ENCODE assay signal across 12 cellular contexts in genomic region chr10:74096777-74097176, GRCh38. TPM values are rescaled to one million over a fixed set of nuclear protein-coding genes. Genes with fewer than 3 reads are reported as not detected.
DNase-seq lines count a peak whose midpoint lies in the region; ATAC-seq, FAIRE-seq and TF ChIP-seq lines count a peak whose summit lies in the region.
"Had no signal": no experiment of that assay in that cellular context is flagged by ENCODE, and none has a peak within 500 bp of the region (broad histone marks: within the 10 kb centered on the region; RNA-seq: fewer than 3 reads in every experiment).

No MANE protein-coding gene starts in this region.

- H3K36me3 Mint-ChIP-seq in CD8-positive, alpha-beta T cell = peaks cover 61% of the 10 kb centered on the region

- intact Hi-C loops in CD8-positive, alpha-beta T cell (cut with DNase I, micrococcal nuclease) = no loop called here

- TF ChIP-seq CTCF in CD8-positive, alpha-beta T cell (IDR thresholded peaks at IDR 0.05) = no peak

- H3K4me3 Mint-ChIP-seq in CD8-positive, alpha-beta T cell = no peak overlapping the region

- H3K4me3 ChIP-seq in CD8-positive, alpha-beta T cell (ENCODE audit: low read depth, low read length) = no peak overlapping the region
- H3K4me3 ChIP-seq: psoas muscle had no signal

- DNase-seq in CD8-positive, alpha-beta T cell = no peak
- DNase-seq in GM19239 (ENCODE audit: insufficient read length, low spot score) (peak; percentile 54), DMS 273 treated with DMSO at 0.1 percent for 48 hours (lab: John Stamatoyannopoulos, UW) (no peak), HCEC 1CT (no peak), hepatic stellate cell (ENCODE audit: low spot score) (no peak), NCI-H1092 treated with DMSO at 0.1 percent for 48 hours (lab: John Stamatoyannopoulos, UW) (no peak)
- DNase-seq: ACHN, left ventricle myocardium superior, psoas muscle had no signal

- POLR2A ChIA-PET in CD8-positive, alpha-beta T cell (lab: Charles Lee) = no interaction called here

- no peak for ATAC-seq in CD8-positive, alpha-beta T cell
- ATAC-seq in HG02759 (IDR thresholded peaks at IDR 0.05; ENCODE audit: unreplicated experiment) (peak; percentile 86), HG03521 (IDR thresholded peaks at IDR 0.05; ENCODE audit: unreplicated experiment) (peak; percentile 81)
- ATAC-seq: left ventricle myocardium superior had no signal

- H3K9me3 ChIP-seq in CD8-positive, alpha-beta T cell (ENCODE audit: low read length) = no peaks in the 10 kb centered on the region
- H3K9me3 ChIP-seq: psoas muscle had no signal

- no peaks in the 10 kb centered on the region for H3K4me1 ChIP-seq in CD8-positive, alpha-beta T cell (ENCODE audit: insufficient read depth, low read length)
- H3K4me1 ChIP-seq: psoas muscle had no signal

- peaks cover 17% of the 10 kb centered on the region for H3K36me3 ChIP-seq in CD8-positive, alpha-beta T cell (ENCODE audit: insufficient read depth, low read length)

- peak overlapping the region; percentile 47 for H3K27ac Mint-ChIP-seq in CD8-positive, alpha-beta T cell

- CTCF ChIA-PET in CD8-positive, alpha-beta T cell (lab: Charles Lee) = interaction anchor here (2.9 kb wide), 1 partner anchor 15 kb away, joined by 10 read pairs; no protein-coding TSS in a partner anchor

- H3K27me3 ChIP-seq in CD8-positive, alpha-beta T cell (ENCODE audit: insufficient read depth, low read length) = no peaks in the 10 kb centered on the region

- H3K27me3 Mint-ChIP-seq in CD8-positive, alpha-beta T cell (ENCODE audit: low read depth) = no peaks in the 10 kb centered on the region

- FAIRE-seq in GM19239 (lab: Jason Lieb, UNC) = peak; percentile 77
- FAIRE-seq: bronchial epithelial cell had no signal

- no peak overlapping the region for H3K27ac ChIP-seq in CD8-positive, alpha-beta T cell (ENCODE audit: low read depth, low read length)
- H3K27ac ChIP-seq: psoas muscle had no signal

- H3K9me3 Mint-ChIP-seq in CD8-positive, alpha-beta T cell = no peaks in the 10 kb centered on the region

- no peaks in the 10 kb centered on the region for H3K4me1 Mint-ChIP-seq in CD8-positive, alpha-beta T cell (ENCODE audit: low read depth)

RNA-seq across cellular contexts. Expression of gene AP3M1, which starts 53.9 kb away (rescaled TPM):
- total RNA-seq in CD8-positive, alpha-beta T cell = 10 to 100 TPM; 18.7 to 22.8 TPM

RNA-seq across cellular contexts. Expression of gene ADK, which starts 54.2 kb away (rescaled TPM):
- 10 to 100 TPM; 20.7 to 21.8 TPM for total RNA-seq in CD8-positive, alpha-beta T cell
